In the genomic region with DNA sequence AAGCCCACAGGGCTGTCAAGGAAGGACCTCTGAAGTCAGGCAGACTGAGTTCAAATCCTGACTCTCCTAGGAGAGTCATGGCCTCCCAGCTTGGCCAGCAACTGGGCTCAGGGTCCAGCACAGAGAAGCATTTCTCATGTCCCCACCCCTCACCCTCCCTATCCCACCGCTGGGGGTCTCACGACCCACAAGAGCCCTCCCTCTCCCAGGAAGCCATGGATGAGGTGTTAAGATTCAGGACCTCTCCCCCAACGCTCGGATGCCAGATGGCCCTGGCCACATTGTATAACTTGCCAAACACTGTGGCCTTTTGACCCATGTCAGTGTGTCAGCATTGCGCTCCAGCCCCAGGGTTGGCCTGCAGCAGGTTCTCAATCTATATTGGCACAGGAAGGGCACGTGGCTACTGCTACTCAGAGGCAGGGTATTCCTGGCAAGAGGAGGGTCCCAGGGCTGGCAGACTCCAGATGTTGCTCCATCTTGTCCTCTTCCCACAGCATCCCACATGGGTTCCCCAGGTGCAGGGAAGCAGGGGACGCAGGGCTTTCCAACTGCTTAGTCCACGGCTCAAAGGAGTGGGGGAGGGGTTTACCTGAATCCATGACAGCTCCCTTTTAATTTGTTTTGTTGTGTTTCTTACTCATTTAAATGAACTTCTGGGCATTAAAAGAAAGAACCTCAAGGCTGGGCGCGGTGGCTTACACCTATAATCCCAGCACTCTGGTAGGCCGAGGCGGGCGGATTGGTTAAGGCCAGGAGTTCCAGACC, we compare ENCODE assay signal across 13 cellular contexts. TPM values are rescaled to one million over a fixed set of nuclear protein-coding genes. Genes with fewer than 3 reads are reported as not detected.
DNase-seq lines count a peak whose midpoint lies in the region; ATAC-seq, FAIRE-seq and TF ChIP-seq lines count a peak whose summit lies in the region.
"Had no signal": no experiment of that assay in that cellular context is flagged by ENCODE, and none has a peak within 500 bp of the region (broad histone marks: within the 10 kb centered on the region; RNA-seq: fewer than 3 reads in every experiment).

No MANE protein-coding gene starts in this region.

- H3K27ac Mint-ChIP-seq in neural crest cell (ENCODE audit: unreplicated experiment), result peak overlapping the region; percentile 59

- H3K4me1 Mint-ChIP-seq in neural crest cell, result peaks cover 86% of the 10 kb centered on the region

- BruUV-seq in HCT116 (replicated peaks; lab: Mats Ljungman, UMichigan) (no TSS peak), GM12878 (replicated peaks; lab: Mats Ljungman, UMichigan) (no TSS peak)

- H3K9me3 ChIP-seq in BLaER1 treated with 17β-estradiol and CSF1 and Interleukin-3, amounts not matched to agents 10 nM and 100 nM (replicated peaks in 1 of 11), result no peaks in the 10 kb centered on the region
- H3K9me3 ChIP-seq in HCT116 (ENCODE audit: control insufficient read depth in 1 of 2, insufficient read depth in 1 of 2, low read depth in 1 of 2, low read length in 2 of 2) (no peaks in the 10 kb centered on the region), GM12878 (replicated peaks; ENCODE audit: control insufficient read depth, insufficient read depth, low read length) (no peaks in the 10 kb centered on the region), SJCRH30 (replicated peaks) (no peaks in the 10 kb centered on the region)

- TF ChIP-seq RAD21 in HCT116 (IDR thresholded peaks at IDR 0.05; ENCODE audit: low read depth) (no peak), GM12878 (IDR thresholded peaks at IDR 0.05; ENCODE audit: insufficient read depth, low read depth, low read length) (no peak)

- H3K9me2 ChIP-seq in HCT116 (ENCODE audit: insufficient read depth), result no peaks in the 10 kb centered on the region

- H3K4me1 ChIP-seq in BLaER1 treated with 17β-estradiol and CSF1 and Interleukin-3, amounts not matched to agents 10 nM and 100 nM, result peaks cover 97 to 100% (median 100%) of the 10 kb centered on the region in 10 experiments
- H3K4me1 ChIP-seq in HCT116 (ENCODE audit: control insufficient read depth in 1 of 2, insufficient read depth in 2 of 2, low read length in 2 of 2) (peaks cover 76 to 98% of the 10 kb centered on the region in 2 experiments), GM12878 (ENCODE audit: control insufficient read depth, insufficient read depth, low read length) (peaks cover 81% of the 10 kb centered on the region), SJCRH30 (peaks cover 50% of the 10 kb centered on the region)

- no peak overlapping the region for H3K9ac ChIP-seq in BLaER1 treated with 17β-estradiol and CSF1 and Interleukin-3, amounts not matched to agents 10 nM and 100 nM
- no peak overlapping the region for H3K9ac ChIP-seq in HCT116 (ENCODE audit: low read length)
- no peak overlapping the region; the same call in 1 of the 2 replicates for H3K9ac ChIP-seq in GM12878 (ENCODE audit: control insufficient read depth, insufficient read depth, low read length)

- in situ Hi-C loops in GM12878 (cut with MboI), result no loop called here

- H3K27me3 ChIP-seq in BLaER1 treated with 17β-estradiol and CSF1 and Interleukin-3, amounts not matched to agents 10 nM and 100 nM, result no peaks in the 10 kb centered on the region
- H3K27me3 ChIP-seq in HCT116 (ENCODE audit: insufficient read depth, low read length) (no peaks in the 10 kb centered on the region), GM12878 (replicated peaks in 1 of 2; ENCODE audit: control insufficient read depth in 2 of 2, insufficient read depth in 2 of 2, low read length in 1 of 2) (no peaks in the 10 kb centered on the region), SJCRH30 (no peaks in the 10 kb centered on the region)

- H3K27me3 Mint-ChIP-seq in neural crest cell (ENCODE audit: low read depth), result peaks cover 4% of the 10 kb centered on the region

- RAD21 ChIA-PET in HCT116 (lab: Charles Lee; ENCODE audit: low non-redundant PET in 1 of 2, low total read pairs in 2 of 2, uncharacterized antibody in 2 of 2, unreplicated experiment in 2 of 2) (no interaction called here), GM12878 (lab: Charles Lee; ENCODE audit: unreplicated experiment) (interaction anchor here (1.1 to 2.6 kb wide), 3 partner anchors 8 to 14 kb away, joined by 3 to 10 read pairs (median 4); no protein-coding TSS in a partner anchor)

- TF ChIP-seq EP300 in GM12878 (IDR thresholded peaks at IDR 0.05; ENCODE audit: borderline replicate concordance in 1 of 2, control insufficient read depth in 1 of 2, low read depth in 2 of 2, low read length in 2 of 2), result no peak

- DNase-seq in HCT116 (ENCODE audit: low read depth, low spot score) (no peak), GM12878 (ENCODE audit: low read depth, low spot score) (no peak), neural crest cell (ENCODE audit: low read depth, low spot score) (no peak), SJCRH30 (no peak), KG1 (lab: John Stamatoyannopoulos, UW) (no peak)
- DNase-seq: effector CD4-positive, alpha-beta T cell; NCI-H2227 treated with DMSO at 0.1 percent for 48 hours; right cardiac atrium; RPMI8226; WERI-Rb-1 had no signal

- H4K20me1 ChIP-seq in BLaER1 treated with 17β-estradiol and CSF1 and Interleukin-3, amounts not matched to agents 10 nM and 100 nM, result peaks cover 50 to 100% (median 100%) of the 10 kb centered on the region in 11 experiments; a peak in 21 of 22 replicates
- no peaks in the 10 kb centered on the region for H4K20me1 ChIP-seq in HCT116 (ENCODE audit: insufficient read depth)
- H4K20me1 ChIP-seq in GM12878 (ENCODE audit: control insufficient read depth, insufficient read depth), result peaks cover 30% of the 10 kb centered on the region

- peaks cover 5 to 51% (median 30%) of the 10 kb centered on the region in 11 experiments; a peak in 19 of 22 replicates for H3K36me3 ChIP-seq in BLaER1 treated with 17β-estradiol and CSF1 and Interleukin-3, amounts not matched to agents 10 nM and 100 nM
- H3K36me3 ChIP-seq in HCT116 (ENCODE audit: control insufficient read depth in 1 of 2, insufficient read depth in 2 of 2, low read length in 2 of 2), result peaks cover 0 to 12% of the 10 kb centered on the region in 2 experiments; a peak in 1 of 4 replicates
- peaks cover 20 to 33% of the 10 kb centered on the region in 2 experiments for H3K36me3 ChIP-seq in GM12878 (ENCODE audit: control insufficient read depth in 2 of 2, insufficient read depth in 2 of 2, low read length in 1 of 2)
- peaks cover 14% of the 10 kb centered on the region for H3K36me3 ChIP-seq in SJCRH30

- peak overlapping the region in 2 of 11 experiments; percentile 4 to 9; a peak in 1 of 22 replicates for H3K27ac ChIP-seq in BLaER1 treated with 17β-estradiol and CSF1 and Interleukin-3, amounts not matched to agents 10 nM and 100 nM
- H3K27ac ChIP-seq in HCT116 (ENCODE audit: low read depth, low read length), result peak overlapping the region; percentile 84; the same call in 1 of the 2 replicates
- H3K27ac ChIP-seq in GM12878 (ENCODE audit: control insufficient read depth, insufficient read depth), result no peak overlapping the region
- no peak overlapping the region for H3K27ac ChIP-seq in SJCRH30
- H3K27ac ChIP-seq: WERI-Rb-1 had no signal

- H2AFZ ChIP-seq in HCT116 (ENCODE audit: low read depth, low read length, poor library complexity, severe bottlenecking) (no peak overlapping the region), GM12878 (ENCODE audit: control insufficient read depth, low read depth, low read length) (no peak overlapping the region)

- SMC1A ChIA-PET in GM12878 (lab: Charles Lee; ENCODE audit: uncharacterized antibody, unreplicated experiment), result interaction anchor here (0.8 to 2.2 kb wide), 3 partner anchors 11 to 25 kb away, joined by 3 to 12 read pairs (median 4); no protein-coding TSS in a partner anchor

- TF ChIP-seq POLR2A in HCT116 (IDR thresholded peaks at IDR 0.05; ENCODE audit: borderline replicate concordance, extremely low read depth, insufficient read depth, insufficient read length) (no peak), GM12878 (IDR thresholded peaks at IDR 0.05; ENCODE audit: low read depth, low read length) (no peak)

- no peak for FAIRE-seq in GM12878 (lab: Jason Lieb, UNC)
- FAIRE-seq: D721Med had no signal

- H3K4me3 Mint-ChIP-seq in neural crest cell, result peak overlapping the region; percentile 70

- H3K79me2 ChIP-seq in HCT116 (ENCODE audit: insufficient read depth, low read length), result peaks cover 98% of the 10 kb centered on the region
- peaks cover 96% of the 10 kb centered on the region for H3K79me2 ChIP-seq in GM12878 (ENCODE audit: control insufficient read depth, insufficient read depth, low read length)

- H3K9me3 Mint-ChIP-seq in neural crest cell, result no peaks in the 10 kb centered on the region

- H3K4me3 ChIP-seq in BLaER1 treated with 17β-estradiol and CSF1 and Interleukin-3, amounts not matched to agents 10 nM and 100 nM, result no peak overlapping the region
- H3K4me3 ChIP-seq in HCT116 (replicated peaks in 1 of 2; ENCODE audit: low read depth in 1 of 2, low read length in 2 of 2), result no peak overlapping the region
- no peak overlapping the region for H3K4me3 ChIP-seq in GM12878
- no peak overlapping the region for H3K4me3 ChIP-seq in SJCRH30

- 95% methylated on average over 12 of the region's 13 CpGs for WGBS in GM12878 (ENCODE audit: insufficient coverage, insufficient replicate concordance, low lambda C conversion rate, missing lambda C conversion rate)

- peak overlapping the region in 10 of 11 experiments; percentile 24 to 99 (median 92); a peak in 13 of 22 replicates for H3K4me2 ChIP-seq in BLaER1 treated with 17β-estradiol and CSF1 and Interleukin-3, amounts not matched to agents 10 nM and 100 nM
- H3K4me2 ChIP-seq in HCT116 (ENCODE audit: low read length) (peak overlapping the region; percentile 81; the same call in 1 of the 2 replicates), GM12878 (ENCODE audit: control insufficient read depth, insufficient read depth) (peak overlapping the region; percentile 45; the same call in 1 of the 2 replicates)

- intact Hi-C loops in HCT116 (cut with micrococcal nuclease), result no loop called here
- intact Hi-C loops in GM12878 (cut with micrococcal nuclease; ENCODE audit: unreplicated experiment), result no loop called here

- POLR2A ChIA-PET in HCT116 (lab: Charles Lee), result interaction anchor here (1.4 kb wide), 1 partner anchor 11 kb away, joined by 4 read pairs; no protein-coding TSS in a partner anchor
- POLR2A ChIA-PET in GM12878 (lab: Charles Lee), result interaction anchor here (0.7 to 2.3 kb wide), 4 partner anchors 9 to 654 kb away, joined by 3 to 11 read pairs (median 8); no protein-coding TSS in a partner anchor

- ATAC-seq in HCT116, result no peak
- ATAC-seq in GM12878, result no peak
- ATAC-seq in GM21390 (IDR thresholded peaks at IDR 0.05; ENCODE audit: unreplicated experiment), result no peak
- ATAC-seq: right cardiac atrium had no signal

- TF ChIP-seq CTCF in HCT116 (IDR thresholded peaks at IDR 0.05 in 2 of 3, conservative IDR thresholded peaks at IDR 0.05 in 1 of 3; ENCODE audit: borderline replicate concordance in 1 of 3, insufficient read depth in 1 of 3, low read depth in 2 of 3, low read length in 2 of 3), result no peak
- TF ChIP-seq CTCF in GM12878 (IDR thresholded peaks at IDR 0.05 in 2 of 3, conservative IDR thresholded peaks at IDR 0.05 in 1 of 3; ENCODE audit: control insufficient read depth in 2 of 3, extremely low read depth in 1 of 3, insufficient read depth in 1 of 3, low read depth in 3 of 3, low read length in 3 of 3), result no peak
- TF ChIP-seq CTCF in neural crest cell (conservative IDR thresholded peaks at IDR 0.05), result no peak

- H3K36me3 Mint-ChIP-seq in neural crest cell (ENCODE audit: low read depth), result peaks cover 6% of the 10 kb centered on the region

- CTCF ChIA-PET in HCT116 (lab: Charles Lee) (interaction anchor here (1.0 kb wide), 1 partner anchor 17 kb away, joined by 3 read pairs; no protein-coding TSS in a partner anchor), GM12878 (lab: Yijun Ruan, JAX) (interaction anchor here (1.6 kb wide), 1 partner anchor 14 kb away, joined by 3 read pairs; no protein-coding TSS in a partner anchor)

RNA-seq across cellular contexts. Expression of a gene that starts 10.5 kb away (rescaled TPM):
- 248 TPM for total RNA-seq in HCT116 (2021; ENCODE audit: unreplicated experiment)
- 419 and 518 TPM in 2 replicates for polyA plus RNA-seq in HCT116 (2012)
- 231 and 256 TPM in 2 replicates for total RNA-seq in GM12878 (2013; cell fraction: nucleolus; rRNA removed)
- 51.6 and 59.6 TPM in 2 replicates for total RNA-seq in GM12878 (2014; rRNA removed)
- 21.1 and 21.9 TPM in 2 replicates for total RNA-seq in GM12878 (2014; rRNA removed; fragmentation: Illumina TruSeq; extraction: Trizol)
- total RNA-seq in GM12878 (2021), result 59.5 and 62.7 TPM in 2 replicates
- 14.2 TPM for polyA plus RNA-seq in GM12878 (2011; ENCODE audit: low read depth)
- 24.6 and 61.0 TPM in 2 replicates for polyA plus RNA-seq in GM12878 (2011; rRNA removed)
- polyA plus RNA-seq in GM12878 (2011; cell fraction: cytosol; rRNA removed), result 65.0 and 66.9 TPM in 2 replicates
- 133 and 156 TPM in 2 replicates for polyA plus RNA-seq in GM12878 (2011; cell fraction: nucleus; rRNA removed)
- polyA plus RNA-seq in GM12878 (2012), result 31.0 and 72.3 TPM in 2 replicates
- 19.1 and 24.0 TPM in 2 replicates for polyA plus RNA-seq in GM12878 (2014; fragmentation: Illumina TruSeq; extraction: Trizol)
- polyA plus RNA-seq in GM12878 (2014; fragmentation: Nextera tagmentation; extraction: Ambion mirVana), result 1 to 10 TPM; 5.7 to 8.2 TPM
- polyA plus RNA-seq in GM12878 (2014; rRNA removed), result 28.7 and 29.0 TPM in 2 replicates
- 10 to 100 TPM; 65.2 to 66.0 TPM for polyA plus RNA-seq in GM12878 (2016; fragmentation: Nextera tagmentation; extraction: Ambion mirVana)
- polyA minus RNA-seq in GM12878 (2011; rRNA and poly(A)+ RNA removed), result 75.2 and 106 TPM in 2 replicates
- polyA minus RNA-seq in GM12878 (2011; cell fraction: cytosol; rRNA and poly(A)+ RNA removed), result 35.3 and 45.0 TPM in 2 replicates
- 71.8 and 100 TPM in 2 replicates for polyA minus RNA-seq in GM12878 (2011; cell fraction: nucleus; rRNA and poly(A)+ RNA removed)
- 254 and 265 TPM in 2 replicates for total RNA-seq in neural crest cell
- 64.8 and 73.2 TPM in 2 replicates for total RNA-seq in SJCRH30 (2014; rRNA removed; shearing (Covaris generic))
